ENCODE assay signal across 23 cellular contexts in genomic region chr10:105187243-105187642, GRCh38.
A peak's percentile ranks its signal among the peaks of the same experiment; 100 is the strongest.
DNase-seq lines count a peak whose midpoint lies in the region; ATAC-seq and TF ChIP-seq lines count a peak whose summit lies in the region.
"Had no signal": no experiment of that assay in that cellular context is flagged by ENCODE, and none has a peak within 500 bp of the region (broad histone marks: within the 10 kb centered on the region; RNA-seq: fewer than 3 reads in every experiment).

No MANE protein-coding gene starts in this region.

- H3K4me3 ChIP-seq in kidney epithelial cell (ENCODE audit: low read depth, low read length) = no peak overlapping the region
- no peak overlapping the region for H3K4me3 ChIP-seq in retinal pigment epithelial cell (ENCODE audit: low read length)
- H3K4me3 ChIP-seq: gastrocnemius medialis, HAP-1, left lung, transverse colon had no signal

- peak; percentile 8 for DNase-seq in M059J (ENCODE audit: low read depth)
- DNase-seq in astrocyte of the hippocampus (ENCODE audit: low read depth, low spot score) = peak; percentile 86
- peak; percentile 88 for DNase-seq in kidney epithelial cell (ENCODE audit: low read depth)
- peak; percentile 98 for DNase-seq in retinal pigment epithelial cell (ENCODE audit: low read depth)
- DNase-seq in stimulated activated naive CD4-positive, alpha-beta T cell treated with Interleukin-2 at 50 U/mL for 16 hours (lab: John Stamatoyannopoulos, UW) = no peak
- DNase-seq in anterior cingulate cortex (lab: John Stamatoyannopoulos, UW) = no peak
- DNase-seq in OCI-M1 (lab: John Stamatoyannopoulos, UW) = no peak
- DNase-seq: activated CD4-positive, alpha-beta T cell treated with anti-CD3 and anti-CD28 coated beads, Interleukin-2, amount 50 U/mL, for 1 hour; activated CD4-positive, CD25-positive, alpha-beta regulatory T cell; activated effector memory CD4-positive, alpha-beta T cell treated with anti-CD3 and anti-CD28 coated beads, Interleukin-2, amount 50 U/mL, for 16 hours; activated naive CD8-positive, alpha-beta T cell treated with anti-CD3 and anti-CD28 coated beads, Interleukin-2, amount 10 ng/mL, durations not matched to agents 7 days and 5 days; activated T-cell treated with anti-CD3 and anti-CD28 coated beads, Interleukin-2, amount 50 U/mL, for 24 hours; gastrocnemius medialis; left lung; NCI-H2081 treated with DMSO at 0.1 percent for 48 hours; NCI-H446; NCI-H774; RPMI8226; stimulated activated CD4-positive, alpha-beta T cell treated with anti-CD3 and anti-CD28 coated beads, Interleukin-4, amount 100 ng/mL, for 24 hours; transverse colon had no signal

- H3K27me3 ChIP-seq in kidney epithelial cell (ENCODE audit: control insufficient read depth, insufficient read depth, low read length) = no peaks in the 10 kb centered on the region
- H3K27me3 ChIP-seq: gastrocnemius medialis, left lung, transverse colon had no signal

- H3K36me3 ChIP-seq in kidney epithelial cell (ENCODE audit: control insufficient read depth, insufficient read depth, low read length) = no peaks in the 10 kb centered on the region
- H3K36me3 ChIP-seq: gastrocnemius medialis, HAP-1, left lung, transverse colon had no signal

- ATAC-seq in GM19463 (IDR thresholded peaks at IDR 0.05; ENCODE audit: unreplicated experiment) = no peak
- ATAC-seq: gastrocnemius medialis, left lung, sciatic nerve had no signal

- no peak for TF ChIP-seq CTCF in kidney epithelial cell (IDR thresholded peaks at IDR 0.05; ENCODE audit: insufficient read depth, low read length, poor library complexity, severe bottlenecking)
- TF ChIP-seq CTCF in retinal pigment epithelial cell (conservative IDR thresholded peaks at IDR 0.05; ENCODE audit: low read depth, low read length) = peak; percentile 15

Comparison
In these comparisons a context has a peak if more than half of its experiments do, and no peak if none do; other contexts are left out.
1. DNase-seq: peak in M059J (single experiment), astrocyte of the hippocampus (single experiment), kidney epithelial cell (single experiment) and retinal pigment epithelial cell (single experiment); none in stimulated activated naive CD4-positive, alpha-beta T cell treated with Interleukin-2 at 50 U/mL for 16 hours (single experiment), anterior cingulate cortex (0 of 58) and OCI-M1 (single experiment).